10 cellular contexts compared by ENCODE assay signal in the genomic region with DNA sequence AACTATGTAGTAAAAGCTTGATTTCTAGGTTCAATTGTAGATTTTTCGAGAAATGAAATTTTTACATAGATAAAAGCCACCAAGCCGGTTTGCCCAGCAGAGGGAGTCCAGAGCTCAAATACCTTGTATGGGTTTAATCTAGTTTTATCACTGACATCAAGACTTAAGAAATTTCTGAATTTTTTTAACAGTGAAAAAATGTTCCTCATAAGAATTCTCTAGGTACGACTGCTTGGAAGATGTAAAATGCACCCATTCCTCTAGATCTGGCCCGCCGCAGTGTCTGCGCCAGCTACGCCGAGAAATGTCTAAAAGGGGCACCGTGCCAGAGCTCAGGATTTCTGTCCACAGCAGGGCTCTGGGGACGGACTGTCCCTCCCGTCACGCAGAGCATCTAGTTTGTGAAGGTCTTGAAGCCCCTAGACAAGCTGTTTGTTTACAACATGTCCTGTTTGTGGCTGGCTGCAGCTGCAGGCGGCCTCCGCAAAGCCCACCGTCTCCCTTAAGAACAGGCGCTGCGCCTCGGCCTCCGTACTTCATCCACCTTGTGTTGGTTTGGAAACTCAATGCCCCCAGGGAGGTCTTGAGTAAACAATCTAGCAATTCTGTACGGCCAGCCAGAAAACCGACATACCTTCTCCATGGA. TPM values are rescaled to one million over a fixed set of nuclear protein-coding genes. Genes with fewer than 3 reads are reported as not detected.
DNase-seq lines count a peak whose midpoint lies in the region; ATAC-seq and TF ChIP-seq lines count a peak whose summit lies in the region.
"Had no signal": no experiment of that assay in that cellular context is flagged by ENCODE, and none has a peak within 500 bp of the region (broad histone marks: within the 10 kb centered on the region; RNA-seq: fewer than 3 reads in every experiment).

No MANE protein-coding gene starts in this region.

- no peak overlapping the region for H4K5ac ChIP-seq in mesendoderm (ENCODE audit: low read length)

- no peak overlapping the region for H3K4me2 ChIP-seq in mesendoderm (ENCODE audit: low read length)

- no peaks in the 10 kb centered on the region for H3K4me1 ChIP-seq in Panc1 (ENCODE audit: control insufficient read depth, insufficient read depth, low read length)
- no peaks in the 10 kb centered on the region for H3K4me1 ChIP-seq in mesendoderm (ENCODE audit: control insufficient read depth, low read depth, low read length)

- CTCF ChIA-PET in Panc1 (lab: Charles Lee) = interaction anchor here (0.6 to 1.3 kb wide), 3 partner anchors 154 to 219 kb away, joined by 3 to 7 read pairs (median 6); no protein-coding TSS in a partner anchor

- H2AK5ac ChIP-seq in mesendoderm (ENCODE audit: low read length) = no peak overlapping the region

- H3K18ac ChIP-seq in mesendoderm (ENCODE audit: low read length) = no peak overlapping the region

- no peak overlapping the region for H2BK5ac ChIP-seq in mesendoderm (ENCODE audit: low read length)

- no peaks in the 10 kb centered on the region for H3K27me3 ChIP-seq in Panc1 (ENCODE audit: control insufficient read depth, insufficient read depth, low read length)
- H3K27me3 ChIP-seq in mesendoderm (ENCODE audit: insufficient read depth, low read length, poor library complexity) = no peaks in the 10 kb centered on the region

- no peak overlapping the region for H3K56ac ChIP-seq in mesendoderm (ENCODE audit: low read length)

- intact Hi-C loops in Panc1 (cut with micrococcal nuclease; ENCODE audit: unreplicated experiment) = no loop called here

- no peaks in the 10 kb centered on the region for H3K9me3 Mint-ChIP-seq in naive thymus-derived CD8-positive, alpha-beta T cell
- H3K9me3 Mint-ChIP-seq: activated B cell treated with CpG ODN at 0.5 μM for 24 hours; CD8-positive, alpha-beta memory T cell had no signal

- no peaks in the 10 kb centered on the region for H3K27me3 Mint-ChIP-seq in naive thymus-derived CD8-positive, alpha-beta T cell
- H3K27me3 Mint-ChIP-seq: activated B cell treated with CpG ODN at 0.5 μM for 24 hours; CD8-positive, alpha-beta memory T cell had no signal

- H3K4me1 Mint-ChIP-seq in naive thymus-derived CD8-positive, alpha-beta T cell = peaks cover 0 to 1% (median 0%) of the 10 kb centered on the region in 4 donors
- H3K4me1 Mint-ChIP-seq: activated B cell treated with CpG ODN at 0.5 μM for 24 hours; CD8-positive, alpha-beta memory T cell had no signal

- H3K36me3 ChIP-seq in Panc1 (ENCODE audit: control insufficient read depth, insufficient read depth, low read length) = no peaks in the 10 kb centered on the region; the same call in 1 of the 2 replicates
- peaks cover 1% of the 10 kb centered on the region for H3K36me3 ChIP-seq in mesendoderm (ENCODE audit: control insufficient read depth, insufficient read depth, low read length)

- TF ChIP-seq CTCF in Panc1 (IDR thresholded peaks at IDR 0.05) = peak; percentile 67

- no peak overlapping the region for H2BK15ac ChIP-seq in mesendoderm (replicated peaks; ENCODE audit: low read depth)

- H3K4me3 ChIP-seq in Panc1 (ENCODE audit: low read depth in 2 of 2, low read length in 2 of 2) (no peak overlapping the region), mesendoderm (ENCODE audit: low read length) (no peak overlapping the region)

- no peak overlapping the region for H3K4me3 Mint-ChIP-seq in naive thymus-derived CD8-positive, alpha-beta T cell
- H3K4me3 Mint-ChIP-seq: activated B cell treated with CpG ODN at 0.5 μM for 24 hours; CD8-positive, alpha-beta memory T cell had no signal

- H4K8ac ChIP-seq in mesendoderm (ENCODE audit: low read depth, low read length) = no peak overlapping the region

- peak overlapping the region in 1 of 10 donors; percentile 22 for H3K27ac Mint-ChIP-seq in naive thymus-derived CD8-positive, alpha-beta T cell
- H3K27ac Mint-ChIP-seq: activated B cell treated with CpG ODN at 0.5 μM for 24 hours had no signal

- no peak overlapping the region for H3K23ac ChIP-seq in mesendoderm (ENCODE audit: low read length)

- peak; percentile 11 for DNase-seq in NCI-H2171 treated with DMSO at 0.1 percent for 48 hours (lab: John Stamatoyannopoulos, UW)
- DNase-seq in NCI-H2171 (lab: John Stamatoyannopoulos, UW) = no peak
- no peak for DNase-seq in Panc1 (ENCODE audit: low read depth, low spot score)
- DNase-seq in dedifferentiated amniotic fluid mesenchymal stem cell (ENCODE audit: extremely low spot score) = peak; percentile 55
- peak in 7 of 10 donors; percentile 13 to 51 (median 33) for DNase-seq in naive thymus-derived CD8-positive, alpha-beta T cell
- no peak for DNase-seq in DMS79 (lab: John Stamatoyannopoulos, UW)
- no peak for DNase-seq in mesendoderm
- DNase-seq: activated B cell treated with CpG ODN at 0.5 μM for 24 hours had no signal

- ATAC-seq in Panc1 = no peak
- ATAC-seq in naive thymus-derived CD8-positive, alpha-beta T cell = no peak
- no peak for ATAC-seq in GM18517 (IDR thresholded peaks at IDR 0.05; ENCODE audit: unreplicated experiment)

- H2BK120ac ChIP-seq in mesendoderm (ENCODE audit: low read depth, low read length) = no peak overlapping the region

- WGBS in mesendoderm (ENCODE audit: extremely low coverage, insufficient coverage, low lambda C conversion rate) = no CpG with 5 or more reads among the region's 21 CpGs

- in situ Hi-C loops in Panc1 (cut with HindIII; ENCODE audit: low pct_unique_long_range_greater_than_20kb, low sequenced_read_pairs) = no loop called here

- no peaks in the 10 kb centered on the region for H3K9me3 ChIP-seq in Panc1 (ENCODE audit: control insufficient read depth, insufficient read depth, low read depth, low read length)

- POLR2A ChIA-PET in Panc1 (lab: Charles Lee) = no interaction called here
- POLR2A ChIA-PET in naive thymus-derived CD8-positive, alpha-beta T cell (lab: Charles Lee) = interaction anchor here (1.0 to 1.1 kb wide), 2 partner anchors 218 to 219 kb away, joined by 3 to 5 read pairs; no protein-coding TSS in a partner anchor

- H3K79me1 ChIP-seq in mesendoderm (ENCODE audit: low read length) = no peaks in the 10 kb centered on the region

- H3K27ac ChIP-seq in Panc1 (ENCODE audit: low read length) (no peak overlapping the region), mesendoderm (ENCODE audit: low read depth, low read length) (no peak overlapping the region)

- no peaks in the 10 kb centered on the region for H3K79me2 ChIP-seq in mesendoderm (ENCODE audit: control insufficient read depth, insufficient read depth, low read length)

- H3K9ac ChIP-seq in mesendoderm (ENCODE audit: low read length) = no peak overlapping the region

- no peak overlapping the region for H3K4ac ChIP-seq in mesendoderm (ENCODE audit: low read depth, low read length)

- BruUV-seq in Panc1 (replicated peaks; lab: Mats Ljungman, UMichigan) = no TSS peak

- peaks cover 3 to 73% (median 6%) of the 10 kb centered on the region in 3 donors for H3K36me3 Mint-ChIP-seq in naive thymus-derived CD8-positive, alpha-beta T cell

RNA-seq across cellular contexts. Expression of gene MAP1LC3B, which starts 24.8 kb away (rescaled TPM):
- total RNA-seq in Panc1 (2021; ENCODE audit: unreplicated experiment) = 75.2 TPM
- 64.3 TPM for polyA plus RNA-seq in Panc1 (2012; ENCODE audit: insufficient read length)
- 10 to 100 TPM; 58.0 to 60.1 TPM for total RNA-seq in naive thymus-derived CD8-positive, alpha-beta T cell
- polyA plus RNA-seq in naive thymus-derived CD8-positive, alpha-beta T cell = 100 to 1,000 TPM in 1 of 3 donors, 10 to 100 TPM in 2; 89.9 to 117 (median 90.3) TPM
- 36.8 TPM for polyA plus RNA-seq in mesendoderm (2013, experiment 1 of 2)
- 35.1 TPM for polyA plus RNA-seq in mesendoderm (2013, experiment 2 of 2)

RNA-seq across cellular contexts. Expression of gene FBXO31, which starts 33.4 kb away (rescaled TPM):
- total RNA-seq in Panc1 (2021; ENCODE audit: unreplicated experiment) = 22.4 TPM
- 17.6 TPM for polyA plus RNA-seq in Panc1 (2012; ENCODE audit: insufficient read length)
- total RNA-seq in naive thymus-derived CD8-positive, alpha-beta T cell = 10 to 100 TPM; 45.8 to 52.7 TPM
- 10 to 100 TPM; 15.4 to 36.4 (median 23.3) TPM for polyA plus RNA-seq in naive thymus-derived CD8-positive, alpha-beta T cell
- 10.0 TPM for polyA plus RNA-seq in mesendoderm (2013, experiment 1 of 2)
- polyA plus RNA-seq in mesendoderm (2013, experiment 2 of 2) = 10.3 TPM

Comparison
In these comparisons a context has a peak if more than half of its experiments do, and no peak if none do; other contexts are left out.
1. DNase-seq: peak in NCI-H2171 treated with DMSO at 0.1 percent for 48 hours (single experiment), dedifferentiated amniotic fluid mesenchymal stem cell (single experiment) and naive thymus-derived CD8-positive, alpha-beta T cell (7 of 10); none in NCI-H2171 (single experiment), Panc1 (single experiment), DMS79 (single experiment) and mesendoderm (single experiment).